8 cellular contexts compared by ENCODE assay signal in genomic region chr1:196558424-196558823, GRCh38. TPM values are rescaled to one million over a fixed set of nuclear protein-coding genes. Genes with fewer than 3 reads are reported as not detected.
DNase-seq lines count a peak whose midpoint lies in the region; ATAC-seq and TF ChIP-seq lines count a peak whose summit lies in the region.

No MANE protein-coding gene starts in this region.

- DNase-seq in A172 (ENCODE audit: low spot score): peak; percentile 82
- peak; percentile 88 for DNase-seq in GM23248
- peak; percentile 39 for DNase-seq in SK-MEL-5 (ENCODE audit: low read depth, low spot score)
- no peak for DNase-seq in heart left ventricle
- no peak for DNase-seq in NOMO-1 (lab: John Stamatoyannopoulos, UW; ENCODE audit: unreplicated experiment in 2 of 2)
- DNase-seq in iPS-NIHi7 (ENCODE audit: extremely low spot score): no peak
- no peak for DNase-seq in stimulated activated CD8-positive, alpha-beta memory T cell treated with anti-CD3 and anti-CD28 coated beads, Interleukin-4, amount 100 ng/mL, for 48 hours
- DNase-seq in DMS79 (lab: John Stamatoyannopoulos, UW): no peak

- 2% methylated on average over 2 of the region's 2 CpGs for WGBS in GM23248 (ENCODE audit: low coverage in 1 of 2, low lambda C conversion rate in 2 of 2, missing lambda C conversion rate in 2 of 2), 2 experiments
- WGBS in heart left ventricle, 4 donors: 37 to 42% (median 38%) methylated on average over 2 of the region's 2 CpGs

- peak overlapping the region; percentile 78 for H3K4me3 ChIP-seq in GM23248
- H3K4me3 ChIP-seq in heart left ventricle: peak overlapping the region in 9 of 12 donors; percentile 10 to 45 (median 32)

- H3K9ac ChIP-seq in GM23248: peak overlapping the region; percentile 60

- TF ChIP-seq CTCF in heart left ventricle (IDR thresholded peaks at IDR 0.05): no peak

- peak overlapping the region; percentile 85 for H3K4me2 ChIP-seq in GM23248 (ENCODE audit: unreplicated experiment)

- H3K9me3 ChIP-seq in GM23248 (ENCODE audit: low read depth): no peaks in the 10 kb centered on the region
- H3K9me3 ChIP-seq in heart left ventricle: peaks cover 0 to 39% (median 5%) of the 10 kb centered on the region in 12 donors

- H3K36me3 ChIP-seq in GM23248 (ENCODE audit: low read depth) (no peaks in the 10 kb centered on the region), heart left ventricle (no peaks in the 10 kb centered on the region)

- no peak for TF ChIP-seq POLR2A in heart left ventricle (IDR thresholded peaks at IDR 0.05)

- H4K20me1 ChIP-seq in GM23248 (ENCODE audit: insufficient read depth): no peaks in the 10 kb centered on the region

- intact Hi-C loops in heart left ventricle (cut with DNase I): no loop called here

- H3K9me2 ChIP-seq in GM23248 (ENCODE audit: insufficient read depth): no peaks in the 10 kb centered on the region; the same call in 1 of the 2 replicates

- peak overlapping the region; percentile 81 for H2AFZ ChIP-seq in GM23248

- ATAC-seq in heart left ventricle: peak in 3 of 4 donors; percentile 27 to 79 (median 58)

- no peaks in the 10 kb centered on the region for H3F3A ChIP-seq in GM23248 (ENCODE audit: insufficient read depth)

- H3K4me1 ChIP-seq in GM23248 (ENCODE audit: insufficient read depth) (peaks cover 12% of the 10 kb centered on the region; the same call in 1 of the 2 replicates), heart left ventricle (peaks cover 0 to 8% (median 0%) of the 10 kb centered on the region in 12 donors)

- in situ Hi-C loops in GM23248 (cut with MboI): no loop called here
- in situ Hi-C loops in SK-MEL-5 (cut with HindIII; ENCODE audit: low pct_unique_long_range_greater_than_20kb, low sequenced_read_pairs): no loop called here

- H3K27me3 ChIP-seq in GM23248 (replicated peaks; ENCODE audit: insufficient read depth): no peaks in the 10 kb centered on the region
- H3K27me3 ChIP-seq in heart left ventricle: no peaks in the 10 kb centered on the region

- H3K79me2 ChIP-seq in GM23248 (ENCODE audit: insufficient read depth): no peaks in the 10 kb centered on the region

- H3K27ac ChIP-seq in GM23248: peak overlapping the region; percentile 30
- peak overlapping the region in 3 of 12 donors; percentile 11 to 43 (median 13) for H3K27ac ChIP-seq in heart left ventricle

RNA-seq across cellular contexts. Expression of gene KCNT2, which starts 49.8 kb away (rescaled TPM):
- total RNA-seq in A172 (2014; rRNA removed; shearing (Covaris generic)): 0.86 and 1.2 TPM in 2 replicates
- total RNA-seq in GM23248 (2014; rRNA removed; shearing (Covaris generic)): 0.32 and 0.76 TPM in 2 replicates
- polyA plus RNA-seq in GM23248 (2016; fragmentation: Nextera tagmentation; extraction: Ambion mirVana) (0.14 and 0.22 TPM in 2 replicates), heart left ventricle (under 1 TPM; 0.15 to 0.19 TPM)
- total RNA-seq in SK-MEL-5 (2014; rRNA removed; shearing (Covaris generic)): not detected in 2 replicates
- polyA plus RNA-seq in SK-MEL-5 (2015; cell fraction: cytosol; rRNA removed): 0.02 TPM in 1 of 2 replicates, not detected in the other
- not detected in 2 replicates for polyA plus RNA-seq in SK-MEL-5 (2015; cell fraction: nucleus; rRNA removed)
- 1 to 10 TPM in 2 of 9 donors, under 1 TPM in 7; 0.21 to 6.9 (median 0.69) TPM for total RNA-seq in heart left ventricle

Comparison
In these comparisons a context has a peak if more than half of its experiments do, and no peak if none do; other contexts are left out.
1. DNase-seq: peak in A172 (single experiment), GM23248 (single experiment) and SK-MEL-5 (single experiment); none in heart left ventricle (0 of 5), NOMO-1 (0 of 2), iPS-NIHi7 (single experiment), stimulated activated CD8-positive, alpha-beta memory T cell treated with anti-CD3 and anti-CD28 coated beads, Interleukin-4, amount 100 ng/mL, for 48 hours (single experiment) and DMS79 (single experiment).